Comparison of ENCODE assay signal across 10 cellular contexts in the genomic region with DNA sequence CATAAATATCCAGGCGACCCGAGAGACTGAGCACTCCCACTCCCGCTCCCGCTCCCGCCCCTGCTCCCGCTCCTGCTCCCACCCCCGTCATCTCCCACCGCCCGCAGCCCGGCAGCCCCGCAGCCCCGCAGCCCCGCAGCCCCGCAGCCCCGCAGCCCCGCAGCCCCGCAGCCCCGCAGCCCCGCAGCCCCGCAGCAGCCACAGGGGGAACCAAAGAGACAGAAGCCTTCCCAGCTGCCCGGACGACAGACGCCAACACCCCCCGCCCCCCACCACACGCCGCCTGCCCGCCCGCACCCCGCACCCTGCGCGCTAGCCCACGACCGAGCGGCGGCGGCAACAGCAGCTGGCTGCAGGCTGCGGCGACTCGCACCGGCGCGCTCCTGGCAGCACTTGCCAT. TPM values are rescaled to one million over a fixed set of nuclear protein-coding genes. Genes with fewer than 3 reads are reported as not detected.
"Had no signal": no experiment of that assay in that cellular context is flagged by ENCODE, and none has a peak within 500 bp of the region (broad histone marks: within the 10 kb centered on the region; RNA-seq: fewer than 3 reads in every experiment).

Gene PABPC1L2B (plus strand): TSS at position 301 of the 400 bp plus-strand sequence. CDS start 704 bp downstream, outside the sequence.

RNA-seq across cellular contexts. Expression of gene PABPC1L2B, which starts in this region (rescaled TPM):
- total RNA-seq: OCI-LY7, PC-3, PC-9, Peyer's patch, Right ventricle myocardium inferior, Right ventricle myocardium superior, RPMI7951, SJCRH30, SJSA1, SK-MEL-5 had no signal
